Comparison of ENCODE assay signal across 1 cellular context in the genomic region with DNA sequence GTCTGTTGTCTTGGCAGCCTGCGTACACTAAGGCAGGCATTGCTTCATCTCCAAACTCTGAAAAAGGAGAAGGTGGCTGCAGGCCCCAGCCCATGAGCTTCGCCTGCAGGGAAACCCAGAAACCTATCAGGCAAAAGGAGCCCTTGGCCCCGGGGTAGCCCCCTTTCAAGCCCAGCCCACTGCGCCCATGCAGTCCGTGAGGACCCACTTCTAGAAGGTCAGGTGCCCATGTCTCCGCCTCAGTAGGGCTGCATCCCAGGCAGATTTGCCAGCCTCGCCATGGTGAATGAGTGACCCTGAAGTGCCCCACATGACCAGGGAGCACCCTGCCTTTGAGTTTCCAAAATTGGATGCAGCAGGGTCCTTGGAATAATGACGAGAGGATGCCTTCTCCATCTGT.
TF ChIP-seq lines count a peak whose summit lies in the region.

No MANE protein-coding gene starts in this region.

TF ChIP-seq in H1, 55 proteins besides CTCF, POLR2A, EP300 and RAD21:
- no peak for TF ChIP-seq SIRT6 (IDR thresholded peaks at IDR 0.05; ENCODE audit: low read length)
- 0 out of 2 replicates have a peak, but pooled peaks have one; percentile 25 for TF ChIP-seq CEBPB (IDR thresholded peaks at IDR 0.05; ENCODE audit: low read depth, low read length)
